ENCODE assay signal across 12 cellular contexts in genomic region chr9:136090060-136090735, GRCh38. TPM values are rescaled to one million over a fixed set of nuclear protein-coding genes. Genes with fewer than 3 reads are reported as not detected.
DNase-seq lines count a peak whose midpoint lies in the region; ATAC-seq, FAIRE-seq and TF ChIP-seq lines count a peak whose summit lies in the region.
"Had no signal": no experiment of that assay in that cellular context is flagged by ENCODE, and none has a peak within 500 bp of the region (broad histone marks: within the 10 kb centered on the region; RNA-seq: fewer than 3 reads in every experiment).

No MANE protein-coding gene starts in this region.

- TF ChIP-seq EP300 in gastroesophageal sphincter (IDR thresholded peaks at IDR 0.05) (no peak), sigmoid colon (IDR thresholded peaks at IDR 0.05) (no peak)

- TF ChIP-seq CTCF in D721Med (IDR thresholded peaks at IDR 0.05; ENCODE audit: insufficient read depth, missing control alignments) (no peak), gastroesophageal sphincter (IDR thresholded peaks at IDR 0.05) (no peak), sigmoid colon (IDR thresholded peaks at IDR 0.05) (no peak)

- TF ChIP-seq POLR2A in gastroesophageal sphincter (IDR thresholded peaks at IDR 0.05) (no peak), sigmoid colon (IDR thresholded peaks at IDR 0.05) (no peak)

- H3K27me3 ChIP-seq in gastroesophageal sphincter (no peaks in the 10 kb centered on the region), sigmoid colon (no peaks in the 10 kb centered on the region)

- H3K36me3 ChIP-seq in gastroesophageal sphincter (peaks cover 0 to 12% of the 10 kb centered on the region in 2 donors), sigmoid colon (no peaks in the 10 kb centered on the region)

- peak overlapping the region in 1 of 2 donors; percentile 81 for H3K4me3 ChIP-seq in gastroesophageal sphincter
- H3K4me3 ChIP-seq in sigmoid colon: peak overlapping the region in 2 of 4 donors; percentile 93 to 95
- H3K4me3 ChIP-seq: PC-9, skin epidermis had no signal

- H3K4me1 ChIP-seq in gastroesophageal sphincter (peaks cover 9 to 89% (median 77%) of the 10 kb centered on the region in 3 donors), sigmoid colon (peaks cover 0 to 88% (median 86%) of the 10 kb centered on the region in 4 donors)

- H3K27ac ChIP-seq in gastroesophageal sphincter: peak overlapping the region; percentile 84 to 100 (median 96)
- H3K27ac ChIP-seq in sigmoid colon: peak overlapping the region; percentile 97 to 98 (median 98)
- H3K27ac ChIP-seq: PC-9 had no signal

- ATAC-seq in gastroesophageal sphincter (no peak), GM19328 (IDR thresholded peaks at IDR 0.05; ENCODE audit: unreplicated experiment) (no peak)

- H3K9me3 ChIP-seq in gastroesophageal sphincter (no peaks in the 10 kb centered on the region), sigmoid colon (no peaks in the 10 kb centered on the region)

- DNase-seq in D721Med (ENCODE audit: insufficient read length, low spot score) (peak; percentile 17), NOMO-1 treated with DMSO at 0.1 percent for 48 hours (lab: John Stamatoyannopoulos, UW; ENCODE audit: unreplicated experiment) (peak; percentile 67), sigmoid colon (peak; percentile 71), medulla oblongata (ENCODE audit: extremely low spot score) (no peak), OCI-M1 (lab: John Stamatoyannopoulos, UW) (no peak), HUDEP-2 (lab: John Stamatoyannopoulos, UW; ENCODE audit: unreplicated experiment in 76 of 76) (no peak)
- DNase-seq: activated T-cell treated with anti-CD3 and anti-CD28 coated beads for 4 hours, NCI-H2029, PC-9 had no signal

- FAIRE-seq in D721Med (lab: Jason Lieb, UNC): no peak

- intact Hi-C loops in sigmoid colon (cut with DNase I): loop anchor here (5.0 kb wide), 1 partner anchor 457 kb away; the partner anchor contains the start of gene NOTCH1

- 37 to 40% methylated on average over 3 to 4 of the region's 9 CpGs for WGBS in gastroesophageal sphincter (ENCODE audit: low coverage in 1 of 2), 2 donors
- 75 to 85% methylated on average over 9 of the region's 9 CpGs for WGBS in sigmoid colon, 2 donors

RNA-seq across cellular contexts. Expression of gene NACC2, which starts 4.9 kb away (rescaled TPM):
- 100 to 1,000 TPM in 3 of 4 donors, 10 to 100 TPM in 1; 71.4 to 209 (median 110) TPM for total RNA-seq in gastroesophageal sphincter
- 10 to 100 TPM; 41.6 to 80.0 (median 65.4) TPM for total RNA-seq in sigmoid colon
- 10 to 100 TPM in 1 of 3 donors, 1 to 10 TPM in 2; 3.6 to 14.3 (median 5.1) TPM for polyA plus RNA-seq in sigmoid colon

RNA-seq across cellular contexts. Expression of gene TMEM250, which starts 28.5 kb away (rescaled TPM):
- total RNA-seq in gastroesophageal sphincter: 10 to 100 TPM; 28.7 to 66.1 (median 45.3) TPM
- 10 to 100 TPM; 23.7 to 35.6 (median 30.2) TPM for total RNA-seq in sigmoid colon
- polyA plus RNA-seq in sigmoid colon: 10 to 100 TPM; 25.4 to 48.4 (median 27.6) TPM

Comparison
In these comparisons a context has a peak if more than half of its experiments do, and no peak if none do; other contexts are left out.
1. DNase-seq: peak in D721Med (single experiment), NOMO-1 treated with DMSO at 0.1 percent for 48 hours (single experiment) and sigmoid colon (single experiment); none in medulla oblongata (single experiment), OCI-M1 (single experiment) and HUDEP-2 (0 of 76).